In the genomic region with DNA sequence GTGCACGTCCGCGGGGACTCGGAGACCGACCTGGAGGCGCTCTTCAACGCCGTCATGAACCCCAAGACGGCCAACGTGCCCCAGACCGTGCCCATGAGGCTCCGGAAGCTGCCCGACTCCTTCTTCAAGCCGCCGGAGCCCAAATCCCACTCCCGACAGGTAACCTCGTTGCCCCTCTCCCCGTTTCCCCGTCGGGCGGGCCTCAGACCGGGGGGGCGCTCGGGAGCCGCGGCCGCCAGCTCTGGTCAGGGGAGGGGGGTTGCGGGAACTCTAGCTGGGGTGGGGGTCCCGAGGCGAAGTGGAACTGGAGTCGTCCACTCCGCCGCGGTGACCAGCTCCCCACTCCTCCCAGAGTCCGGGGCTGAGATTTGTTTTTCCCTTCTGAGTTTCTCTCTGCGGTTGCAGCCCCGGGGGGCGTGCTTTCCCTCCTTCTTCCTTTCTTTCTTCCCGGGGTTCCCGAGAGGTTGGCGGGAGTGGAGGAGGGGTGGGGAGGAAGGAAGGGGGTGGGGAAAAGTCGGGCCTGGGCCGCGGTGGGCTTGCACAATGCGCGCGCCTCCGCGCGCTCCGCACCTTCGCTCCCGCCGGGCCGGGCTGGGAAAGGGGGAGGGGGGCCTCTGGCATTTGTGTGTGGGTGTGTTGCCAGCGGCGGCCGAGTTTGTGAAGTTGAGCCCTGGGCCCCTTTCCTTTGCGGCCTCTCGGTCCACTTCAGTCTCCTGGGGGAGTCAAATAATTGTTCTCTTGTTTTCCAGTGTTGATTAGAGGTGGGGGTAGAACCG, we compare ENCODE assay signal across 8 cellular contexts. TPM values are rescaled to one million over a fixed set of nuclear protein-coding genes. Genes with fewer than 3 reads are reported as not detected.
DNase-seq lines count a peak whose midpoint lies in the region; ATAC-seq, FAIRE-seq and TF ChIP-seq lines count a peak whose summit lies in the region.

No MANE protein-coding gene starts in this region.

- H4K91ac ChIP-seq in trophoblast cell (ENCODE audit: low read depth, low read length) = peak overlapping the region; percentile 100

- H3K36me3 ChIP-seq in KMS-11 (ENCODE audit: insufficient read depth) (no peaks in the 10 kb centered on the region), astrocyte (ENCODE audit: insufficient read depth, low read length) (peaks cover 8% of the 10 kb centered on the region), trophoblast cell (ENCODE audit: control insufficient read depth in 1 of 2, insufficient read depth in 2 of 2, low read length in 2 of 2) (peaks cover 2 to 3% of the 10 kb centered on the region in 2 experiments)

- no peaks in the 10 kb centered on the region for H3K79me2 ChIP-seq in KMS-11 (ENCODE audit: insufficient read depth, low read depth)
- H3K79me2 ChIP-seq in astrocyte (ENCODE audit: insufficient read depth, low read length) = peaks cover 64% of the 10 kb centered on the region
- H3K79me2 ChIP-seq in trophoblast cell (ENCODE audit: control insufficient read depth, insufficient read depth, low read length, poor library complexity) = peaks cover 19% of the 10 kb centered on the region

- peak overlapping the region; percentile 88 for H3K4me3 Mint-ChIP-seq in astrocyte (ENCODE audit: unreplicated experiment)

- no peak for FAIRE-seq in astrocyte (lab: Jason Lieb, UNC)

- peak; percentile 69 for ATAC-seq in left ventricle myocardium superior
- no peak for ATAC-seq in HG03442 (IDR thresholded peaks at IDR 0.05; ENCODE audit: unreplicated experiment)

- intact Hi-C loops in left ventricle myocardium superior (cut with micrococcal nuclease) = loop anchor here (5.0 to 10.0 kb wide), 2 partner anchors 46 to 104 kb away; no protein-coding TSS in a partner anchor

- H2BK5ac ChIP-seq in trophoblast cell (ENCODE audit: low read depth, low read length, poor library complexity) = peak overlapping the region; percentile 100

- H4K20me1 ChIP-seq in KMS-11 (ENCODE audit: insufficient read depth) (no peaks in the 10 kb centered on the region), astrocyte (ENCODE audit: insufficient read depth, low read length) (peaks cover 7% of the 10 kb centered on the region)

- H3K79me1 ChIP-seq in trophoblast cell (ENCODE audit: low read length) = peaks cover 26% of the 10 kb centered on the region

- DNase-seq in G401 (ENCODE audit: low spot score) (peak; percentile 35), astrocyte (ENCODE audit: low read depth) (peak; percentile 72), left ventricle myocardium superior (peak; percentile 82), trophoblast cell (peak; percentile 65 to 79), DMS153 (lab: John Stamatoyannopoulos, UW) (no peak), NCI-H524 treated with DMSO at 0.1 percent for 48 hours (lab: John Stamatoyannopoulos, UW) (no peak)

- H4K12ac ChIP-seq in trophoblast cell (ENCODE audit: low read depth, low read length) = peak overlapping the region; percentile 79

- H3K36me3 Mint-ChIP-seq in astrocyte (ENCODE audit: low read depth, unreplicated experiment) = no peaks in the 10 kb centered on the region

- peak overlapping the region; percentile 92 for H3K14ac ChIP-seq in trophoblast cell (ENCODE audit: low read length)

- no peak overlapping the region for H3K27ac ChIP-seq in KMS-11
- H3K27ac ChIP-seq in astrocyte (ENCODE audit: low read depth, low read length) = peak overlapping the region; percentile 99
- peak overlapping the region; percentile 98 for H3K27ac ChIP-seq in trophoblast cell (ENCODE audit: low read depth, low read length)

- H3K9me3 ChIP-seq in astrocyte (ENCODE audit: insufficient read depth, low read depth, low read length) (no peaks in the 10 kb centered on the region), trophoblast cell (ENCODE audit: insufficient read depth, low read depth, low read length) (no peaks in the 10 kb centered on the region)

- H3K4me1 Mint-ChIP-seq in astrocyte (ENCODE audit: low read depth, unreplicated experiment) = peaks cover 10% of the 10 kb centered on the region

- peak overlapping the region; percentile 93 for H2BK120ac ChIP-seq in trophoblast cell (ENCODE audit: insufficient read depth, low read length, poor library complexity)

- peak overlapping the region; percentile 94 for H3K18ac ChIP-seq in trophoblast cell (ENCODE audit: low read length)

- no CpG with 5 or more reads among the region's 61 CpGs for WGBS in trophoblast cell (ENCODE audit: extremely low coverage, insufficient coverage, insufficient read length)

- no peaks in the 10 kb centered on the region for H3K9me3 Mint-ChIP-seq in astrocyte (ENCODE audit: unreplicated experiment)

- peak overlapping the region; percentile 99 for H4K8ac ChIP-seq in trophoblast cell (ENCODE audit: low read depth, low read length)

- H3K4me3 ChIP-seq in KMS-11 (IDR thresholded peaks at IDR 0.05; ENCODE audit: insufficient read depth, low read depth, low read length) (no peak overlapping the region), astrocyte (ENCODE audit: insufficient read depth, low read depth, low read length) (peak overlapping the region; percentile 97), trophoblast cell (ENCODE audit: low read depth, low read length) (peak overlapping the region; percentile 88)

- H3K4me1 ChIP-seq in KMS-11 (ENCODE audit: low read depth, poor library complexity, severe bottlenecking) (no peaks in the 10 kb centered on the region), astrocyte (ENCODE audit: insufficient read depth, low read length) (peaks cover 26% of the 10 kb centered on the region), trophoblast cell (ENCODE audit: control insufficient read depth in 1 of 2, insufficient read depth in 2 of 2, low read length in 2 of 2) (peaks cover 2 to 5% of the 10 kb centered on the region in 2 experiments)

- peak overlapping the region; percentile 25 for H2BK12ac ChIP-seq in trophoblast cell (ENCODE audit: low read length)

- TF ChIP-seq CTCF in KMS-11 (conservative IDR thresholded peaks at IDR 0.05; ENCODE audit: low read depth, low read length) = no peak
- no peak for TF ChIP-seq CTCF in astrocyte (IDR thresholded peaks at IDR 0.05; ENCODE audit: insufficient read depth, low read depth, low read length)

- peak overlapping the region; percentile 77 for H2AK5ac ChIP-seq in trophoblast cell (ENCODE audit: low read length)

- H3K27me3 Mint-ChIP-seq in astrocyte (ENCODE audit: low read depth, unreplicated experiment) = no peaks in the 10 kb centered on the region

- H3K4ac ChIP-seq in trophoblast cell (ENCODE audit: low read depth, low read length) = peak overlapping the region; percentile 93

- peak overlapping the region; percentile 92 for H2AFZ ChIP-seq in KMS-11 (ENCODE audit: low read depth)
- H2AFZ ChIP-seq in astrocyte (ENCODE audit: low read depth, low read length) = peak overlapping the region; percentile 44
- H2AFZ ChIP-seq in trophoblast cell (ENCODE audit: insufficient read depth, low read length, poor library complexity) = peak overlapping the region; percentile 65

- H3K23ac ChIP-seq in trophoblast cell (ENCODE audit: low read length) = no peak overlapping the region

- no peak overlapping the region for H3K4me2 ChIP-seq in KMS-11
- H3K4me2 ChIP-seq in astrocyte (ENCODE audit: low read length) = peak overlapping the region; percentile 93
- H3K4me2 ChIP-seq in trophoblast cell (ENCODE audit: low read length) = peak overlapping the region; percentile 62

- no peaks in the 10 kb centered on the region for H3K27me3 ChIP-seq in KMS-11 (ENCODE audit: insufficient read depth, low read depth)
- no peaks in the 10 kb centered on the region for H3K27me3 ChIP-seq in astrocyte (ENCODE audit: insufficient read depth, low read length)
- H3K27me3 ChIP-seq in trophoblast cell (ENCODE audit: insufficient read depth, low read length) = no peaks in the 10 kb centered on the region

- H3K9ac ChIP-seq in KMS-11 (peak overlapping the region; percentile 50; the same call in 1 of the 2 replicates), astrocyte (ENCODE audit: low read length) (peak overlapping the region; percentile 100), trophoblast cell (ENCODE audit: low read length) (peak overlapping the region; percentile 98)

- in situ Hi-C loops in G401 (cut with HindIII; ENCODE audit: low sequenced_read_pairs) = no loop called here

- H3K27ac Mint-ChIP-seq in astrocyte (ENCODE audit: unreplicated experiment) = peak overlapping the region; percentile 90

RNA-seq across cellular contexts. Expression of a gene that starts 1.0 kb away (rescaled TPM):
- total RNA-seq in G401 (2014; rRNA removed; shearing (Covaris generic)) = 30.7 and 44.6 TPM in 2 replicates
- 122 and 129 TPM in 2 replicates for total RNA-seq in astrocyte
- 98.6 TPM for total RNA-seq in left ventricle myocardium superior
- polyA plus RNA-seq in trophoblast cell (2013) = 127 and 130 TPM in 2 replicates

Comparison
In these comparisons a context has a peak if more than half of its experiments do, and no peak if none do; other contexts are left out.
1. DNase-seq: peak in G401 (single experiment), astrocyte (single experiment), left ventricle myocardium superior (single experiment) and trophoblast cell (2 of 2); none in DMS153 (single experiment) and NCI-H524 treated with DMSO at 0.1 percent for 48 hours (single experiment).
2. H3K9ac ChIP-seq: peak in every context shown above with its lines; median percentile 100 in astrocyte; 98 in trophoblast cell; 50 in KMS-11.
3. Peak in every context shown above with its lines, with median percentiles within 50 percentile points of each other: H2AFZ ChIP-seq.